In genomic region chr12:49340971-49341776, GRCh38 we compare ENCODE assay signal across 15 cellular contexts. TPM values are rescaled to one million over a fixed set of nuclear protein-coding genes. Genes with fewer than 3 reads are reported as not detected.
DNase-seq lines count a peak whose midpoint lies in the region; ATAC-seq and TF ChIP-seq lines count a peak whose summit lies in the region.
"Had no signal": no experiment of that assay in that cellular context is flagged by ENCODE, and none has a peak within 500 bp of the region (broad histone marks: within the 10 kb centered on the region; RNA-seq: fewer than 3 reads in every experiment).

No MANE protein-coding gene starts in this region.

- no peaks in the 10 kb centered on the region for H3K36me3 ChIP-seq in naive thymus-derived CD4-positive, alpha-beta T cell (ENCODE audit: control insufficient read depth in 2 of 3, insufficient read depth in 3 of 3, low read length in 3 of 3)
- H3K36me3 ChIP-seq: tibial nerve had no signal

- no peak overlapping the region for H3K4me3 ChIP-seq in naive thymus-derived CD4-positive, alpha-beta T cell (ENCODE audit: low read length)
- H3K4me3 ChIP-seq: body of pancreas, PC-9 had no signal

- H3K27me3 ChIP-seq in naive thymus-derived CD4-positive, alpha-beta T cell (ENCODE audit: control insufficient read depth in 2 of 2, insufficient read depth in 2 of 2, low read length in 2 of 2): peaks cover 6 to 27% of the 10 kb centered on the region in 2 donors

- no peak overlapping the region for H3K27ac ChIP-seq in naive thymus-derived CD4-positive, alpha-beta T cell (ENCODE audit: low read depth, low read length)
- H3K27ac ChIP-seq: body of pancreas, PC-9, tibial nerve had no signal

- CTCF ChIA-PET in activated B cell treated with CpG ODN at 0.5 μM for 24 hours (lab: Charles Lee): interaction anchor here (0.9 to 3.6 kb wide), 11 partner anchors 9 to 173 kb away, joined by 3 to 54 read pairs (median 6); partner anchors contain the start of genes PRPH, SPATS2 and TROAP
- CTCF ChIA-PET in naive thymus-derived CD4-positive, alpha-beta T cell (lab: Charles Lee): interaction anchor here (0.8 to 3.6 kb wide), 5 partner anchors 8 to 171 kb away, joined by 3 to 21 read pairs (median 8); partner anchors contain the start of gene PRPH

- DNase-seq in CD14-positive monocyte (ENCODE audit: low spot score) (peak; percentile 4), activated B cell treated with CpG ODN at 0.5 μM for 24 hours (no peak), KG1 (lab: John Stamatoyannopoulos, UW) (no peak), left colon (no peak)
- no peak for DNase-seq in naive thymus-derived CD4-positive, alpha-beta T cell
- no peak for DNase-seq in stimulated activated CD4-positive, alpha-beta T cell treated with anti-CD3 and anti-CD28 coated beads, Interleukin-15, amount 100 ng/mL, for 24 hours
- DNase-seq: body of pancreas; midbrain; NCI-H1417; NCI-H446 treated with DMSO at 0.1 percent for 48 hours; PC-9; stimulated activated CD4-positive, alpha-beta T cell treated with anti-CD3 and anti-CD28 coated beads, Interleukin-1b, Interleukin-23, amount 100 ng/mL, for 48 hours; stimulated activated CD8-positive, alpha-beta memory T cell treated with anti-CD3 and anti-CD28 coated beads, Interleukin-4, amount 100 ng/mL, for 48 hours had no signal

- H3K27me3 Mint-ChIP-seq in CD14-positive monocyte (ENCODE audit: low read depth in 3 of 3): peaks cover 93 to 100% (median 96%) of the 10 kb centered on the region in 3 donors
- H3K27me3 Mint-ChIP-seq in activated B cell treated with CpG ODN at 0.5 μM for 24 hours: peaks cover 33% of the 10 kb centered on the region
- H3K27me3 Mint-ChIP-seq in naive thymus-derived CD4-positive, alpha-beta T cell: peaks cover 53 to 90% (median 63%) of the 10 kb centered on the region in 5 donors

- intact Hi-C loops in CD14-positive monocyte (cut with micrococcal nuclease) (loop anchor here in 1 of 2 donors (10.0 kb wide), 1 partner anchor 276 kb away; the partner anchor contains the start of genes KMT2D and RHEBL1), activated B cell treated with CpG ODN at 0.5 μM for 24 hours (cut with micrococcal nuclease) (loop anchor here (5.0 to 10.0 kb wide), 3 partner anchors 276 to 346 kb away; partner anchors contain the start of genes DDN, KMT2D, PRPF40B and RHEBL1), left colon (cut with DNase I, micrococcal nuclease) (loop anchor here in 1 of 2 donors (10.0 kb wide), 1 partner anchor 174 kb away; no protein-coding TSS in a partner anchor)
- intact Hi-C loops in naive thymus-derived CD4-positive, alpha-beta T cell (cut with micrococcal nuclease): no loop called here

- H3K4me1 Mint-ChIP-seq in CD14-positive monocyte: peaks cover 41% of the 10 kb centered on the region
- peaks cover 49% of the 10 kb centered on the region for H3K4me1 Mint-ChIP-seq in activated B cell treated with CpG ODN at 0.5 μM for 24 hours
- peaks cover 11 to 56% (median 42%) of the 10 kb centered on the region in 7 donors for H3K4me1 Mint-ChIP-seq in naive thymus-derived CD4-positive, alpha-beta T cell

- H3K4me1 ChIP-seq in naive thymus-derived CD4-positive, alpha-beta T cell (ENCODE audit: control insufficient read depth in 2 of 2, insufficient read depth in 2 of 2, low read length in 2 of 2): peaks cover 34 to 40% of the 10 kb centered on the region in 2 donors

- H3K9me3 ChIP-seq in naive thymus-derived CD4-positive, alpha-beta T cell (ENCODE audit: control insufficient read depth in 2 of 3, low read length in 3 of 3): no peaks in the 10 kb centered on the region
- H3K9me3 ChIP-seq: body of pancreas, tibial nerve had no signal

- TF ChIP-seq CTCF in CD14-positive monocyte (IDR thresholded peaks at IDR 0.05) (no peak), activated B cell treated with CpG ODN at 0.5 μM for 24 hours (IDR thresholded peaks at IDR 0.05) (no peak)

- POLR2A ChIA-PET in activated B cell treated with CpG ODN at 0.5 μM for 24 hours (lab: Charles Lee): interaction anchor here (1.3 to 1.4 kb wide), 2 partner anchors 18 to 52 kb away, joined by 3 to 6 read pairs; partner anchors contain the start of gene TROAP
- POLR2A ChIA-PET in naive thymus-derived CD4-positive, alpha-beta T cell (lab: Charles Lee): no interaction called here

- ATAC-seq in activated B cell treated with CpG ODN at 0.5 μM for 24 hours (ENCODE audit: low read depth) (no peak), left colon (no peak)
- ATAC-seq in naive thymus-derived CD4-positive, alpha-beta T cell: no peak
- ATAC-seq: body of pancreas had no signal

- H3K4me3 Mint-ChIP-seq in CD14-positive monocyte: peak overlapping the region in 1 of 2 donors; percentile 92
- H3K4me3 Mint-ChIP-seq in activated B cell treated with CpG ODN at 0.5 μM for 24 hours: peak overlapping the region; percentile 19
- H3K4me3 Mint-ChIP-seq in naive thymus-derived CD4-positive, alpha-beta T cell: peak overlapping the region in 6 of 10 donors; percentile 19 to 92 (median 62)

- H3K36me3 Mint-ChIP-seq in CD14-positive monocyte (peaks cover 8% of the 10 kb centered on the region in 2 donors), activated B cell treated with CpG ODN at 0.5 μM for 24 hours (ENCODE audit: low read depth) (no peaks in the 10 kb centered on the region)
- no peaks in the 10 kb centered on the region for H3K36me3 Mint-ChIP-seq in naive thymus-derived CD4-positive, alpha-beta T cell

- H3K27ac Mint-ChIP-seq in CD14-positive monocyte: no peak overlapping the region
- no peak overlapping the region for H3K27ac Mint-ChIP-seq in activated B cell treated with CpG ODN at 0.5 μM for 24 hours
- H3K27ac Mint-ChIP-seq in naive thymus-derived CD4-positive, alpha-beta T cell: peak overlapping the region in 1 of 9 donors; percentile 25

- H3K9me3 Mint-ChIP-seq in CD14-positive monocyte (peaks cover 0 to 30% (median 11%) of the 10 kb centered on the region in 7 donors), activated B cell treated with CpG ODN at 0.5 μM for 24 hours (no peaks in the 10 kb centered on the region)
- H3K9me3 Mint-ChIP-seq in naive thymus-derived CD4-positive, alpha-beta T cell: peaks cover 0 to 1% (median 0%) of the 10 kb centered on the region in 11 donors

RNA-seq across cellular contexts. Expression of gene C1QL4, which starts 4.2 kb away (rescaled TPM):
- not detected for polyA plus RNA-seq in CD14-positive monocyte
- total RNA-seq in activated B cell treated with CpG ODN at 0.5 μM for 24 hours (not detected in 2 replicates), left colon (not detected)
- not detected for total RNA-seq in naive thymus-derived CD4-positive, alpha-beta T cell
- polyA plus RNA-seq in naive thymus-derived CD4-positive, alpha-beta T cell: not detected
- total RNA-seq: body of pancreas, tibial nerve had no signal
- polyA plus RNA-seq: AG04450 had no signal

RNA-seq across cellular contexts. Expression of gene DNAJC22, which starts 5.5 kb away (rescaled TPM):
- polyA plus RNA-seq in CD14-positive monocyte: not detected
- total RNA-seq in activated B cell treated with CpG ODN at 0.5 μM for 24 hours (not detected in 2 replicates), left colon (10 to 100 TPM; 40.2 to 45.6 TPM)
- not detected for total RNA-seq in naive thymus-derived CD4-positive, alpha-beta T cell
- polyA plus RNA-seq in naive thymus-derived CD4-positive, alpha-beta T cell: not detected
- total RNA-seq: tibial nerve had no signal

RNA-seq across cellular contexts. Expression of gene TROAP, which starts 18.1 kb away (rescaled TPM):
- polyA plus RNA-seq in CD14-positive monocyte: not detected
- total RNA-seq in activated B cell treated with CpG ODN at 0.5 μM for 24 hours (2.0 and 3.1 TPM in 2 replicates), left colon (10 to 100 TPM in 1 of 2 donors, 1 to 10 TPM in 1; 4.9 to 12.4 TPM)
- total RNA-seq in naive thymus-derived CD4-positive, alpha-beta T cell: 10 to 100 TPM in 1 of 5 experiments, 1 to 10 TPM in 2, under 1 TPM in 1, not detected in 1; 0.83 to 58.2 (median 1.3) TPM
- under 1 TPM in 1 of 2 donors, not detected in 1; 0.21 TPM for polyA plus RNA-seq in naive thymus-derived CD4-positive, alpha-beta T cell
- total RNA-seq: body of pancreas had no signal

RNA-seq across cellular contexts. Expression of gene SPATS2, which starts 26.1 kb away (rescaled TPM):
- 1 to 10 TPM; 1.1 to 1.8 TPM for polyA plus RNA-seq in CD14-positive monocyte
- total RNA-seq in activated B cell treated with CpG ODN at 0.5 μM for 24 hours (18.9 and 22.2 TPM in 2 replicates), left colon (10 to 100 TPM; 15.5 to 18.9 TPM)
- 1 to 10 TPM; 7.4 to 9.8 (median 8.9) TPM for total RNA-seq in naive thymus-derived CD4-positive, alpha-beta T cell
- polyA plus RNA-seq in naive thymus-derived CD4-positive, alpha-beta T cell: 1 to 10 TPM; 3.0 to 7.8 TPM

RNA-seq across cellular contexts. Expression of gene PRPH, which starts 46.2 kb away (rescaled TPM):
- not detected for polyA plus RNA-seq in CD14-positive monocyte
- total RNA-seq in activated B cell treated with CpG ODN at 0.5 μM for 24 hours: not detected in 2 replicates
- not detected for total RNA-seq in naive thymus-derived CD4-positive, alpha-beta T cell
- not detected for polyA plus RNA-seq in naive thymus-derived CD4-positive, alpha-beta T cell
- 10 to 100 TPM in 1 of 2 donors, 1 to 10 TPM in 1; 5.5 to 14.3 TPM for total RNA-seq in left colon
- polyA plus RNA-seq: AG04450 had no signal

Comparison
In these comparisons a context has a peak if more than half of its experiments do, and no peak if none do; other contexts are left out.
1. RNA of gene DNAJC22, which starts 5.5 kb away (total RNA-seq): 40.2 to 45.6 TPM in left colon; not detected in activated B cell treated with CpG ODN at 0.5 μM for 24 hours and not detected in naive thymus-derived CD4-positive, alpha-beta T cell; every median in the first group is over 10 times any median in the second.